Comparison of ENCODE assay signal across 13 cellular contexts in genomic region chr9:1929722-1930621, GRCh38.
DNase-seq lines count a peak whose midpoint lies in the region; ATAC-seq and TF ChIP-seq lines count a peak whose summit lies in the region.
"Had no signal": no experiment of that assay in that cellular context is flagged by ENCODE, and none has a peak within 500 bp of the region (broad histone marks: within the 10 kb centered on the region; RNA-seq: fewer than 3 reads in every experiment).

No MANE protein-coding gene starts in this region.

- H3K4me2 ChIP-seq in SK-N-SH (no peak overlapping the region), PC-3 (ENCODE audit: low read length) (no peak overlapping the region)

- no peak overlapping the region for H3K27ac ChIP-seq in SK-N-SH (ENCODE audit: low read depth in 2 of 2, low read length in 1 of 2)
- no peak overlapping the region for H3K27ac ChIP-seq in PC-3 (ENCODE audit: low read length)
- H3K27ac ChIP-seq: sigmoid colon had no signal

- no peaks in the 10 kb centered on the region for H3K36me3 ChIP-seq in SK-N-SH (replicated peaks in 1 of 2; ENCODE audit: control insufficient read depth in 1 of 2, insufficient read depth in 2 of 2, low read length in 1 of 2)
- no peaks in the 10 kb centered on the region for H3K36me3 ChIP-seq in PC-3 (ENCODE audit: low read depth, low read length)
- H3K36me3 ChIP-seq: sigmoid colon had no signal

- TF ChIP-seq POLR2A in GM18505 (IDR thresholded peaks at IDR 0.05; ENCODE audit: borderline replicate concordance, extremely low read depth, insufficient read depth, insufficient read length), result peak; percentile 29

- H3K27me3 ChIP-seq in SK-N-SH (ENCODE audit: insufficient read depth), result no peaks in the 10 kb centered on the region
- H3K27me3 ChIP-seq in PC-3 (ENCODE audit: low read length), result 0 out of 2 replicates have a peak, but pooled peaks cover 10% of the 10 kb centered on the region
- H3K27me3 ChIP-seq: sigmoid colon had no signal

- DNase-seq in OCI-M1 (lab: John Stamatoyannopoulos, UW) (peak; percentile 36), NCI-H1417 (lab: John Stamatoyannopoulos, UW) (no peak), SK-N-SH (no peak), PC-3 (no peak)
- DNase-seq: activated gamma-delta T cell treated with Interleukin-2 at 50 U/mL for 16 hours, cerebellar nuclear complex, immature natural killer cell, sigmoid colon had no signal

- H3K4me3 ChIP-seq in SK-N-SH (ENCODE audit: low read depth in 2 of 2, low read length in 1 of 2), result no peak overlapping the region
- H3K4me3 ChIP-seq in PC-3 (ENCODE audit: low read length), result no peak overlapping the region
- H3K4me3 ChIP-seq: sigmoid colon had no signal

- H3K9me2 ChIP-seq in SK-N-SH (no peaks in the 10 kb centered on the region), PC-3 (replicated peaks; ENCODE audit: low read length) (no peaks in the 10 kb centered on the region)

- POLR2A ChIA-PET in SK-N-SH (lab: Yijun Ruan, JAX) (no interaction called here), PC-3 (lab: Charles Lee; ENCODE audit: unreplicated experiment) (no interaction called here)

- CTCF ChIA-PET in SK-N-SH (lab: Yijun Ruan, JAX) (no interaction called here), PC-3 (lab: Charles Lee) (no interaction called here)

- H3K9ac ChIP-seq in SK-N-SH (no peak overlapping the region), PC-3 (ENCODE audit: low read length) (no peak overlapping the region)

- H3K9me3 ChIP-seq in SK-N-SH (no peaks in the 10 kb centered on the region), PC-3 (ENCODE audit: low read length) (no peaks in the 10 kb centered on the region)
- H3K9me3 ChIP-seq: sigmoid colon had no signal

- H3K4me1 ChIP-seq in SK-N-SH (ENCODE audit: control insufficient read depth in 1 of 2, insufficient read depth in 2 of 2, low read depth in 1 of 2, low read length in 1 of 2) (no peaks in the 10 kb centered on the region), PC-3 (ENCODE audit: insufficient read depth, low read length) (no peaks in the 10 kb centered on the region)
- H3K4me1 ChIP-seq: sigmoid colon had no signal

- TF ChIP-seq CTCF in SK-N-SH (IDR thresholded peaks at IDR 0.05) (no peak), PC-3 (conservative IDR thresholded peaks at IDR 0.05; ENCODE audit: low read depth, low read length) (no peak)

- intact Hi-C loops in PC-3 (cut with micrococcal nuclease), result no loop called here

- TF ChIP-seq RAD21 in SK-N-SH (IDR thresholded peaks at IDR 0.05; ENCODE audit: low read length), result no peak

- H4K20me1 ChIP-seq in SK-N-SH (ENCODE audit: insufficient read depth) (no peaks in the 10 kb centered on the region), PC-3 (ENCODE audit: low read length) (no peaks in the 10 kb centered on the region)

- no peak for TF ChIP-seq EP300 in SK-N-SH (IDR thresholded peaks at IDR 0.05; ENCODE audit: borderline replicate concordance in 1 of 2, low read depth in 1 of 2, low read length in 1 of 2)

- 56% methylated on average over 12 of the region's 12 CpGs for WGBS in SK-N-SH (ENCODE audit: low lambda C conversion rate)

- BruUV-seq in PC-3 (replicated peaks; lab: Mats Ljungman, UMichigan), result no TSS peak

- peak; percentile 74 for ATAC-seq in GM18505 (IDR thresholded peaks at IDR 0.05; ENCODE audit: unreplicated experiment)
- peak; percentile 53 for ATAC-seq in GM19452 (IDR thresholded peaks at IDR 0.05; ENCODE audit: unreplicated experiment)
- ATAC-seq in HG02885 (IDR thresholded peaks at IDR 0.05; ENCODE audit: poor library complexity, unreplicated experiment), result peak; percentile 70
- no peak for ATAC-seq in HG02623 (IDR thresholded peaks at IDR 0.05; ENCODE audit: unreplicated experiment)
- no peak for ATAC-seq in PC-3
- ATAC-seq: WTC11 had no signal

- H3F3A ChIP-seq in SK-N-SH (replicated peaks; ENCODE audit: insufficient read depth) (no peaks in the 10 kb centered on the region), PC-3 (ENCODE audit: low read length, unreplicated experiment) (no peaks in the 10 kb centered on the region)

- H2AFZ ChIP-seq in SK-N-SH (ENCODE audit: low read depth), result no peak overlapping the region
- H2AFZ ChIP-seq in PC-3 (ENCODE audit: low read length), result no peak overlapping the region

- H3K79me2 ChIP-seq in SK-N-SH (ENCODE audit: insufficient read depth), result no peaks in the 10 kb centered on the region
- H3K79me2 ChIP-seq in PC-3 (ENCODE audit: low read length), result no peaks in the 10 kb centered on the region

TF ChIP-seq in SK-N-SH, 30 proteins besides CTCF, POLR2A, EP300 and RAD21:
- TF ChIP-seq RXRA (IDR thresholded peaks at IDR 0.05; ENCODE audit: borderline replicate concordance, low read depth) (no peak), TAF1 (IDR thresholded peaks at IDR 0.05; ENCODE audit: borderline replicate concordance, low read depth, low read length) (no peak), RCOR1 (IDR thresholded peaks at IDR 0.05; ENCODE audit: low read length) (no peak), REST (IDR thresholded peaks at IDR 0.05; ENCODE audit: low read depth, low read length) (no peak), GABPA (IDR thresholded peaks at IDR 0.05; ENCODE audit: low read depth) (no peak)

Comparison
In these comparisons a context has a peak if more than half of its experiments do, and no peak if none do; other contexts are left out.
1. ATAC-seq: peak in GM18505 (single experiment), GM19452 (single experiment) and HG02885 (single experiment); none in HG02623 (single experiment) and PC-3 (single experiment).